ENCODE assay signal across 9 cellular contexts in genomic region chr9:114003756-114004155, GRCh38.
DNase-seq lines count a peak whose midpoint lies in the region; ATAC-seq, FAIRE-seq and TF ChIP-seq lines count a peak whose summit lies in the region.
"Had no signal": no experiment of that assay in that cellular context is flagged by ENCODE, and none has a peak within 500 bp of the region (broad histone marks: within the 10 kb centered on the region; RNA-seq: fewer than 3 reads in every experiment).

No MANE protein-coding gene starts in this region.

- H3K4me1 Mint-ChIP-seq in astrocyte (ENCODE audit: low read depth, unreplicated experiment), result peaks cover 16% of the 10 kb centered on the region
- H3K4me1 Mint-ChIP-seq: mesothelial cell of epicardium had no signal

- H3K79me2 ChIP-seq in astrocyte (ENCODE audit: insufficient read depth, low read length), result no peaks in the 10 kb centered on the region

- peaks cover 19% of the 10 kb centered on the region for H3K36me3 Mint-ChIP-seq in astrocyte (ENCODE audit: low read depth, unreplicated experiment)

- FAIRE-seq in astrocyte (lab: Jason Lieb, UNC), result no peak

- DNase-seq in MV-4-11 (lab: John Stamatoyannopoulos, UW) (peak; percentile 58), astrocyte (ENCODE audit: low read depth) (peak; percentile 55), right atrium auricular region (ENCODE audit: low spot score) (peak; percentile 56), superior temporal gyrus (ENCODE audit: extremely low spot score) (peak; percentile 11), omental fat pad (ENCODE audit: low spot score) (no peak), pons (ENCODE audit: low spot score) (no peak)
- DNase-seq: OCI-M1 had no signal

- TF ChIP-seq CTCF in astrocyte (IDR thresholded peaks at IDR 0.05; ENCODE audit: insufficient read depth, low read depth, low read length) (no peak), right atrium auricular region (IDR thresholded peaks at IDR 0.05) (no peak), omental fat pad (IDR thresholded peaks at IDR 0.05) (no peak)

- peaks cover 14% of the 10 kb centered on the region for H3K36me3 ChIP-seq in astrocyte (ENCODE audit: insufficient read depth, low read length)
- no peaks in the 10 kb centered on the region for H3K36me3 ChIP-seq in right atrium auricular region

- H3K9me3 ChIP-seq in astrocyte (ENCODE audit: insufficient read depth, low read depth, low read length) (peaks cover 4% of the 10 kb centered on the region), right atrium auricular region (no peaks in the 10 kb centered on the region)

- H3K4me3 Mint-ChIP-seq in astrocyte (ENCODE audit: unreplicated experiment), result no peak overlapping the region
- H3K4me3 Mint-ChIP-seq: mesothelial cell of epicardium had no signal

- H3K4me2 ChIP-seq in astrocyte (ENCODE audit: low read length), result peak overlapping the region; percentile 2

- no peaks in the 10 kb centered on the region for H3K27me3 Mint-ChIP-seq in astrocyte (ENCODE audit: low read depth, unreplicated experiment)

- no peak overlapping the region for H3K9ac ChIP-seq in astrocyte (ENCODE audit: low read length)

- H2AFZ ChIP-seq in astrocyte (ENCODE audit: low read depth, low read length), result no peak overlapping the region

- ATAC-seq in GM21786 (IDR thresholded peaks at IDR 0.05; ENCODE audit: unreplicated experiment) (no peak), omental fat pad (ENCODE audit: low FRiP score) (no peak)

- peaks cover 28% of the 10 kb centered on the region for H4K20me1 ChIP-seq in astrocyte (ENCODE audit: insufficient read depth, low read length)

- H3K4me3 ChIP-seq in astrocyte (ENCODE audit: insufficient read depth, low read depth, low read length) (no peak overlapping the region), right atrium auricular region (peak overlapping the region; percentile 15 to 29)

- no peak overlapping the region for H3K27ac ChIP-seq in astrocyte (ENCODE audit: low read depth, low read length)
- H3K27ac ChIP-seq in right atrium auricular region, result peak overlapping the region; percentile 79 to 83

- peaks cover 12% of the 10 kb centered on the region for H3K4me1 ChIP-seq in astrocyte (ENCODE audit: insufficient read depth, low read length)
- H3K4me1 ChIP-seq in right atrium auricular region, result peaks cover 0 to 28% of the 10 kb centered on the region in 2 donors

- H3K27me3 ChIP-seq in astrocyte (ENCODE audit: insufficient read depth, low read length) (no peaks in the 10 kb centered on the region), right atrium auricular region (no peaks in the 10 kb centered on the region)

- no peak overlapping the region for H3K27ac Mint-ChIP-seq in astrocyte (ENCODE audit: unreplicated experiment)
- H3K27ac Mint-ChIP-seq: mesothelial cell of epicardium had no signal

- H3K9me3 Mint-ChIP-seq in astrocyte (ENCODE audit: unreplicated experiment), result no peaks in the 10 kb centered on the region
- H3K9me3 Mint-ChIP-seq: mesothelial cell of epicardium had no signal

Comparison
In these comparisons a context has a peak if more than half of its experiments do, and no peak if none do; other contexts are left out.
1. DNase-seq: peak in MV-4-11 (single experiment), astrocyte (single experiment), right atrium auricular region (single experiment) and superior temporal gyrus (single experiment); none in omental fat pad (single experiment) and pons (single experiment).